8 cellular contexts compared by ENCODE assay signal in the genomic region with DNA sequence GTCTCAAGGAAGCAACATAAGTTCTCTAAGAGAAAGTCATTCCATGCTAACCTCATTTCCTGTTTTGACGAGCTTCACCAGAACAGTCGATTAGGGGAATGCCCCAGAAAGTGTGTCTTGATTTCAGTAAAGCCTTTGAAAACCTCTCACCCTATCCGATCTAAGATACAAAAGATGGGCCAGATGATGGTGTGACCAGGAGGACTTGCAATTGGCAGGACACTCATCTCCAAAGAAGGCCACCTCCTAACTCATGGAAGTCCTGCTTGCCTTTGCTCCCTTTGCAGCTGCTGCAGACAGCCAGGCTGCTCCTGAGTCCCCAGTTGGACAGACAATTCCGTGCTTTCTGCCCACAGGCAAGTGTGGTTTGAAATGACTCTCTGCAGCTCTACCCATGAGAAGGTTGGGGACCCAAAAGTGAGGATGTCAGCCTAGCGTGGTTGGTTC.
DNase-seq lines count a peak whose midpoint lies in the region; ATAC-seq lines count a peak whose summit lies in the region.
"Not testable (repeated sequence)": the region's sequence is repeated elsewhere in the genome, so short reads cannot be mapped to it uniquely, and the experiment has no call there.

No MANE protein-coding gene starts in this region.

- H3K4me1 Mint-ChIP-seq in CD4-positive, alpha-beta memory T cell, result peaks cover 4 to 22% (median 6%) of the 10 kb centered on the region in 4 donors
- H3K4me1 Mint-ChIP-seq in T-cell (peaks cover 0 to 36% (median 13%) of the 10 kb centered on the region in 3 donors), naive B cell (peaks cover 28 to 33% (median 30%) of the 10 kb centered on the region in 3 donors)
- peaks cover 30% of the 10 kb centered on the region for H3K4me1 Mint-ChIP-seq in activated naive CD4-positive, alpha-beta T cell treated with anti-CD3 and anti-CD28 coated beads for 36 hours (ENCODE audit: low read depth)

- not testable (repeated sequence) for H3K27me3 Mint-ChIP-seq in CD4-positive, alpha-beta memory T cell; T-cell; activated naive CD4-positive, alpha-beta T cell treated with anti-CD3 and anti-CD28 coated beads for 36 hours (ENCODE audit: low read depth); naive B cell

- H3K9me3 ChIP-seq in CD4-positive, alpha-beta memory T cell (ENCODE audit: control insufficient read depth in 1 of 2, low read length in 2 of 2), result not testable (repeated sequence)

- H3K27me3 ChIP-seq in CD4-positive, alpha-beta memory T cell (ENCODE audit: insufficient read depth, low read length), result not testable (repeated sequence)

- POLR2A ChIA-PET in CD4-positive, alpha-beta memory T cell (lab: Charles Lee; ENCODE audit: partially characterized antibody); T-cell (lab: Charles Lee): not testable (repeated sequence)

- H3K4me3 ChIP-seq in CD4-positive, alpha-beta memory T cell (ENCODE audit: low read length in 2 of 2), result not testable (repeated sequence)

- ATAC-seq in GM19452 (IDR thresholded peaks at IDR 0.05; ENCODE audit: unreplicated experiment), result peak; percentile 56
- peak; percentile 63 for ATAC-seq in HG02885 (IDR thresholded peaks at IDR 0.05; ENCODE audit: poor library complexity, unreplicated experiment)
- ATAC-seq in T-cell (replicated peaks in 1 of 4), result peak; percentile 71 to 87 (median 82)
- ATAC-seq in naive B cell (ENCODE audit: low read depth in 2 of 2), result peak; percentile 71 to 75

- H3K9me3 Mint-ChIP-seq in CD4-positive, alpha-beta memory T cell; T-cell; activated naive CD4-positive, alpha-beta T cell treated with anti-CD3 and anti-CD28 coated beads for 36 hours; naive B cell: not testable (repeated sequence)

- H3K36me3 Mint-ChIP-seq in CD4-positive, alpha-beta memory T cell; T-cell; activated naive CD4-positive, alpha-beta T cell treated with anti-CD3 and anti-CD28 coated beads for 36 hours (ENCODE audit: low read depth); naive B cell: not testable (repeated sequence)

- H3K4me3 Mint-ChIP-seq in CD4-positive, alpha-beta memory T cell, result peak overlapping the region in 3 of 8 donors; percentile 8 to 25 (median 13)
- H3K4me3 Mint-ChIP-seq in T-cell (peak overlapping the region in 1 of 3 donors; percentile 12), naive B cell (peak overlapping the region in 1 of 8 donors; percentile 29)
- H3K4me3 Mint-ChIP-seq in activated naive CD4-positive, alpha-beta T cell treated with anti-CD3 and anti-CD28 coated beads for 36 hours, result not testable (repeated sequence)

- DNase-seq in CD4-positive, alpha-beta memory T cell, result peak; percentile 16 to 64 (median 47)
- DNase-seq in T-cell, result peak in 21 of 34 experiments; percentile 6 to 62 (median 31)
- peak; percentile 90 for DNase-seq in activated CD8-positive, alpha-beta memory T cell treated with anti-CD3 and anti-CD28 coated beads for 24 hours
- peak; percentile 61 for DNase-seq in activated naive CD4-positive, alpha-beta T cell treated with anti-CD3 and anti-CD28 coated beads for 36 hours
- not testable (repeated sequence) for DNase-seq in naive B cell
- DNase-seq in stimulated activated CD8-positive, alpha-beta memory T cell treated with anti-CD3 and anti-CD28 coated beads, Interleukin-4, amount 100 ng/mL, for 48 hours, result peak; percentile 72

- peak overlapping the region; percentile 49 for H3K27ac ChIP-seq in CD4-positive, alpha-beta memory T cell (ENCODE audit: low read depth, low read length)

- CTCF ChIA-PET in CD4-positive, alpha-beta memory T cell (lab: Charles Lee; ENCODE audit: partially characterized antibody); T-cell (lab: Charles Lee); activated naive CD4-positive, alpha-beta T cell treated with anti-CD3 and anti-CD28 coated beads for 36 hours (lab: Charles Lee): not testable (repeated sequence)

- intact Hi-C loops in CD4-positive, alpha-beta memory T cell (cut with micrococcal nuclease); activated naive CD4-positive, alpha-beta T cell treated with anti-CD3 and anti-CD28 coated beads for 36 hours (cut with micrococcal nuclease): not testable (repeated sequence)

- peak overlapping the region in 4 of 7 donors; percentile 13 to 77 (median 48) for H3K27ac Mint-ChIP-seq in CD4-positive, alpha-beta memory T cell
- peak overlapping the region; percentile 79 to 84 for H3K27ac Mint-ChIP-seq in T-cell
- not testable (repeated sequence) for H3K27ac Mint-ChIP-seq in activated naive CD4-positive, alpha-beta T cell treated with anti-CD3 and anti-CD28 coated beads for 36 hours
- peak overlapping the region in 3 of 6 donors; percentile 12 to 89 (median 34) for H3K27ac Mint-ChIP-seq in naive B cell

- not testable (repeated sequence) for H3K36me3 ChIP-seq in CD4-positive, alpha-beta memory T cell (ENCODE audit: insufficient read depth, low read length)

- H3K4me1 ChIP-seq in CD4-positive, alpha-beta memory T cell (ENCODE audit: insufficient read depth, low read length), result peaks cover 28% of the 10 kb centered on the region
